Comparison of ENCODE assay signal across 1 cellular context in genomic region chr9:90124961-90125360, GRCh38.
TF ChIP-seq lines count a peak whose summit lies in the region.

No MANE protein-coding gene starts in this region.

TF ChIP-seq in GM23338, 12 proteins besides CTCF, POLR2A, EP300 and RAD21 (continued from another document):
- no peak for TF ChIP-seq ZNF462 (CRISPR knock-in tag; IDR thresholded peaks at IDR 0.05)
TF ChIP-seq in GM23338: peak in this region for 0.
